1 cellular context compared by ENCODE assay signal in the genomic region with DNA sequence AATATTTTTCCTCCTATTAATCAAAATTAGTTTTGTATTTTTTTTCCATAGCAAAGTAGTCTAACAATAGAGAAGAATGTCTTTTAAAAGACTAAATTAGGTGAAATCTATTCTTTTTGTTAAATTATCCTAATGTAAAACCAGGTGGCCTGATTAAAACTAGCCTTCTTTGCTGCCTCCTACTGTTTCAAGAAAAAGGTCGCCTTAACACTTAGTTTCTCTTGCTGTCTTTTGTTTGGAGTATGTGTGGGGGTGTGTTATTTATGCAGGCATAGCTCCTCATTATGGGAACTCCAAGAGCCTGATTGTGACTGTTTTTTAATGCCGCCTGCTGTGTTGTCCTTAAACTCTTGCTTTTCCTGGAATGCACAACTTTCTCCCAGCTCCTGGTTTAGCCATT.
TF ChIP-seq lines count a peak whose summit lies in the region.

No MANE protein-coding gene starts in this region.

TF ChIP-seq in GM23338, 12 proteins besides CTCF, POLR2A, EP300 and RAD21 (continued from another document):
- TF ChIP-seq, protein P1, sequence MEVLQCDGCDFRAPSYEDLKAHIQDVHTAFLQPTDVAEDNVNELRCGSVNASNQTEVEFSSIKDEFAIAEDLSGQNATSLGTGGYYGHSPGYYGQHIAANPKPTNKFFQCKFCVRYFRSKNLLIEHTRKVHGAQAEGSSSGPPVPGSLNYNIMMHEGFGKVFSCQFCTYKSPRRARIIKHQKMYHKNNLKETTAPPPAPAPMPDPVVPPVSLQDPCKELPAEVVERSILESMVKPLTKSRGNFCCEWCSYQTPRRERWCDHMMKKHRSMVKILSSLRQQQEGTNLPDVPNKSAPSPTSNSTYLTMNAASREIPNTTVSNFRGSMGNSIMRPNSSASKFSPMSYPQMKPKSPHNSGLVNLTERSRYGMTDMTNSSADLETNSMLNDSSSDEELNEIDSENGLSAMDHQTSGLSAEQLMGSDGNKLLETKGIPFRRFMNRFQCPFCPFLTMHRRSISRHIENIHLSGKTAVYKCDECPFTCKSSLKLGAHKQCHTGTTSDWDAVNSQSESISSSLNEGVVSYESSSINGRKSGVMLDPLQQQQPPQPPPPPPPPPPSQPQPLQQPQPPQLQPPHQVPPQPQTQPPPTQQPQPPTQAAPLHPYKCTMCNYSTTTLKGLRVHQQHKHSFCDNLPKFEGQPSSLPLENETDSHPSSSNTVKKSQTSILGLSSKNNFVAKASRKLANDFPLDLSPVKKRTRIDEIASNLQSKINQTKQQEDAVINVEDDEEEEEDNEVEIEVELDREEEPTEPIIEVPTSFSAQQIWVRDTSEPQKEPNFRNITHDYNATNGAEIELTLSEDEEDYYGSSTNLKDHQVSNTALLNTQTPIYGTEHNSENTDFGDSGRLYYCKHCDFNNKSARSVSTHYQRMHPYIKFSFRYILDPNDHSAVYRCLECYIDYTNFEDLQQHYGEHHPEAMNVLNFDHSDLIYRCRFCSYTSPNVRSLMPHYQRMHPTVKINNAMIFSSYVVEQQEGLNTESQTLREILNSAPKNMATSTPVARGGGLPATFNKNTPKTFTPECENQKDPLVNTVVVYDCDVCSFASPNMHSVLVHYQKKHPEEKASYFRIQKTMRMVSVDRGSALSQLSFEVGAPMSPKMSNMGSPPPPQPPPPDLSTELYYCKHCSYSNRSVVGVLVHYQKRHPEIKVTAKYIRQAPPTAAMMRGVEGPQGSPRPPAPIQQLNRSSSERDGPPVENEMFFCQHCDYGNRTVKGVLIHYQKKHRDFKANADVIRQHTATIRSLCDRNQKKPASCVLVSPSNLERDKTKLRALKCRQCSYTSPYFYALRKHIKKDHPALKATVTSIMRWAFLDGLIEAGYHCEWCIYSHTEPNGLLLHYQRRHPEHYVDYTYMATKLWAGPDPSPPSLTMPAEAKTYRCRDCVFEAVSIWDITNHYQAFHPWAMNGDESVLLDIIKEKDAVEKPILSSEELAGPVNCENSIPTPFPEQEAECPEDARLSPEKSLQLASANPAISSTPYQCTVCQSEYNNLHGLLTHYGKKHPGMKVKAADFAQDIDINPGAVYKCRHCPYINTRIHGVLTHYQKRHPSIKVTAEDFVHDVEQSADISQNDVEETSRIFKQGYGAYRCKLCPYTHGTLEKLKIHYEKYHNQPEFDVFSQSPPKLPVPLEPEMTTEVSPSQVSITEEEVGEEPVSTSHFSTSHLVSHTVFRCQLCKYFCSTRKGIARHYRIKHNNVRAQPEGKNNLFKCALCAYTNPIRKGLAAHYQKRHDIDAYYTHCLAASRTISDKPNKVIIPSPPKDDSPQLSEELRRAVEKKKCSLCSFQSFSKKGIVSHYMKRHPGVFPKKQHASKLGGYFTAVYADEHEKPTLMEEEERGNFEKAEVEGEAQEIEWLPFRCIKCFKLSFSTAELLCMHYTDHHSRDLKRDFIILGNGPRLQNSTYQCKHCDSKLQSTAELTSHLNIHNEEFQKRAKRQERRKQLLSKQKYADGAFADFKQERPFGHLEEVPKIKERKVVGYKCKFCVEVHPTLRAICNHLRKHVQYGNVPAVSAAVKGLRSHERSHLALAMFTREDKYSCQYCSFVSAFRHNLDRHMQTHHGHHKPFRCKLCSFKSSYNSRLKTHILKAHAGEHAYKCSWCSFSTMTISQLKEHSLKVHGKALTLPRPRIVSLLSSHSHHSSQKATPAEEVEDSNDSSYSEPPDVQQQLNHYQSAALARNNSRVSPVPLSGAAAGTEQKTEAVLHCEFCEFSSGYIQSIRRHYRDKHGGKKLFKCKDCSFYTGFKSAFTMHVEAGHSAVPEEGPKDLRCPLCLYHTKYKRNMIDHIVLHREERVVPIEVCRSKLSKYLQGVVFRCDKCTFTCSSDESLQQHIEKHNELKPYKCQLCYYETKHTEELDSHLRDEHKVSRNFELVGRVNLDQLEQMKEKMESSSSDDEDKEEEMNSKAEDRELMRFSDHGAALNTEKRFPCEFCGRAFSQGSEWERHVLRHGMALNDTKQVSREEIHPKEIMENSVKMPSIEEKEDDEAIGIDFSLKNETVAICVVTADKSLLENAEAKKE (CRISPR knock-in tag; IDR thresholded peaks at IDR 0.05), result no peak
